9 cellular contexts compared by ENCODE assay signal in genomic region chr12:3491938-3492867, GRCh38. TPM values are rescaled to one million over a fixed set of nuclear protein-coding genes. Genes with fewer than 3 reads are reported as not detected.
DNase-seq lines count a peak whose midpoint lies in the region; ATAC-seq and TF ChIP-seq lines count a peak whose summit lies in the region.
"Had no signal": no experiment of that assay in that cellular context is flagged by ENCODE, and none has a peak within 500 bp of the region (broad histone marks: within the 10 kb centered on the region; RNA-seq: fewer than 3 reads in every experiment).

No MANE protein-coding gene starts in this region.

- WGBS in transverse colon (ENCODE audit: low coverage in 1 of 2), 2 donors = 4% methylated on average over 42 of the region's 60 CpGs; no CpG with 5 or more reads in 1 of the 2 donors

- H3K36me3 ChIP-seq in transverse colon = no peaks in the 10 kb centered on the region

- H3K9me3 ChIP-seq in transverse colon = no peaks in the 10 kb centered on the region

- peaks cover 20% of the 10 kb centered on the region for H3K4me1 Mint-ChIP-seq in nephron

- peak; percentile 58 for DNase-seq in ELR (ENCODE audit: low read depth)
- peak; percentile 16 for DNase-seq in NCI-H1092 (lab: John Stamatoyannopoulos, UW)
- peak; percentile 81 for DNase-seq in activated CD8-positive, alpha-beta memory T cell treated with anti-CD3 and anti-CD28 coated beads, Interleukin-2, amount 50 U/mL, for 48 hours
- DNase-seq in fibroblast of pulmonary artery (ENCODE audit: low read depth) = peak; percentile 61
- peak; percentile 19 for DNase-seq in transverse colon

- H3K27ac ChIP-seq in transverse colon = no peak overlapping the region

- in situ Hi-C loops in transverse colon (cut with MboI; ENCODE audit: low pct_ligation_motif_present in 1 of 4, low pct_unique_long_range_greater_than_20kb in 1 of 4, low sequenced_read_pairs in 3 of 4) = no loop called here

- H3K27ac Mint-ChIP-seq in nephron = no peak overlapping the region
- H3K27ac Mint-ChIP-seq: IgD-negative memory B cell had no signal

- TF ChIP-seq EP300 in transverse colon (IDR thresholded peaks at IDR 0.05; ENCODE audit: low read depth) = no peak

- no peak for ATAC-seq in HG02981 (IDR thresholded peaks at IDR 0.05; ENCODE audit: unreplicated experiment)
- ATAC-seq in HG03025 (IDR thresholded peaks at IDR 0.05; ENCODE audit: low FRiP score, unreplicated experiment) = no peak

- peaks cover 0 to 15% (median 2%) of the 10 kb centered on the region in 4 donors for H3K4me1 ChIP-seq in transverse colon

- peaks cover 98% of the 10 kb centered on the region for H3K27me3 Mint-ChIP-seq in nephron (ENCODE audit: low read depth)

- H3K9me3 Mint-ChIP-seq in nephron = peaks cover 4% of the 10 kb centered on the region

- no peak for TF ChIP-seq POLR2A in transverse colon (IDR thresholded peaks at IDR 0.05)

- H3K4me3 ChIP-seq in fibroblast of pulmonary artery (replicated peaks; ENCODE audit: low read depth, low read length) (no peak overlapping the region), transverse colon (no peak overlapping the region)

- peak overlapping the region; percentile 64 to 72 (median 69) for H3K4me3 Mint-ChIP-seq in nephron

- intact Hi-C loops in transverse colon (cut with DNase I; ENCODE audit: low total_unique reads) = no loop called here

- H3K27me3 ChIP-seq in transverse colon = peaks cover 92% of the 10 kb centered on the region

- TF ChIP-seq CTCF in fibroblast of pulmonary artery (IDR thresholded peaks at IDR 0.05; ENCODE audit: low read length, missing control alignments) = no peak
- TF ChIP-seq CTCF in nephron (IDR thresholded peaks at IDR 0.05; ENCODE audit: unreplicated experiment in 3 of 3) = no peak
- no peak for TF ChIP-seq CTCF in transverse colon (IDR thresholded peaks at IDR 0.05)

- no peaks in the 10 kb centered on the region for H3K36me3 Mint-ChIP-seq in nephron (ENCODE audit: low read depth)
- H3K36me3 Mint-ChIP-seq: IgD-negative memory B cell had no signal

RNA-seq across cellular contexts. Expression of gene PRMT8, which starts 1.2 kb away (rescaled TPM):
- not detected for total RNA-seq in transverse colon

Comparison
In these comparisons a context has a peak if more than half of its experiments do, and no peak if none do; other contexts are left out.
1. DNase-seq: peak in every context shown above with its lines; median percentile 81 in activated CD8-positive, alpha-beta memory T cell treated with anti-CD3 and anti-CD28 coated beads, Interleukin-2, amount 50 U/mL, for 48 hours; 61 in fibroblast of pulmonary artery; 58 in ELR; 19 in transverse colon; 16 in NCI-H1092.